1 cellular context compared by ENCODE assay signal in genomic region chr14:65132855-65133254, GRCh38.
A peak's percentile ranks its signal among the peaks of the same experiment; 100 is the strongest.
TF ChIP-seq lines count a peak whose summit lies in the region.

No MANE protein-coding gene starts in this region.

TF ChIP-seq in HepG2, 621 proteins besides CTCF, POLR2A, EP300 and RAD21 (continued from another document and continues in another):
- no peak for TF ChIP-seq ZNF646 (CRISPR knock-in tag; IDR thresholded peaks at IDR 0.05)
- no peak for TF ChIP-seq ZNF788 (CRISPR knock-in tag; IDR thresholded peaks at IDR 0.05; ENCODE audit: borderline replicate concordance)
- no peak for TF ChIP-seq SNRNP70 (IDR thresholded peaks at IDR 0.05; ENCODE audit: low read depth, low read length)
- peak; percentile 52; the same call in 1 of the 2 replicates for TF ChIP-seq HNF4A (CRISPR knock-in tag; IDR thresholded peaks at IDR 0.05)
- TF ChIP-seq ZNF557 (CRISPR knock-in tag; IDR thresholded peaks at IDR 0.05) = no peak
- no peak for TF ChIP-seq TFDP1 (CRISPR knock-in tag; IDR thresholded peaks at IDR 0.05; ENCODE audit: borderline replicate concordance)
- TF ChIP-seq GATA4 (IDR thresholded peaks at IDR 0.05; ENCODE audit: borderline replicate concordance, low read depth) = no peak
- no peak for TF ChIP-seq CREB3 (CRISPR knock-in tag; IDR thresholded peaks at IDR 0.05)
- TF ChIP-seq SOX6 (IDR thresholded peaks at IDR 0.05) = no peak
- peak; percentile 52; the same call in 1 of the 2 replicates for TF ChIP-seq SOX6 (CRISPR knock-in tag; IDR thresholded peaks at IDR 0.05)
- TF ChIP-seq PHF21A (CRISPR knock-in tag; IDR thresholded peaks at IDR 0.05) = peak; percentile 47
- TF ChIP-seq CAMTA2 (CRISPR knock-in tag; IDR thresholded peaks at IDR 0.05; ENCODE audit: borderline replicate concordance) = no peak
- TF ChIP-seq HMG20A (CRISPR knock-in tag; IDR thresholded peaks at IDR 0.05; ENCODE audit: borderline replicate concordance) = no peak
- TF ChIP-seq ZNF460 (CRISPR knock-in tag; IDR thresholded peaks at IDR 0.05; ENCODE audit: borderline replicate concordance) = peak; percentile 91
- TF ChIP-seq HOXA9 (CRISPR knock-in tag; IDR thresholded peaks at IDR 0.05; ENCODE audit: borderline replicate concordance) = no peak
- TF ChIP-seq AHDC1 (CRISPR knock-in tag; IDR thresholded peaks at IDR 0.05; ENCODE audit: borderline replicate concordance) = peak; percentile 30; the same call in 1 of the 2 replicates
- TF ChIP-seq ARID5B (CRISPR knock-in tag; IDR thresholded peaks at IDR 0.05) = peak; percentile 62; the same call in 1 of the 2 replicates
- TF ChIP-seq KMT2B (CRISPR knock-in tag; IDR thresholded peaks at IDR 0.05) = no peak
- TF ChIP-seq PITX1 (CRISPR knock-in tag; IDR thresholded peaks at IDR 0.05) = peak; percentile 40; the same call in 1 of the 2 replicates
- TF ChIP-seq ZNF546 (CRISPR knock-in tag; conservative IDR thresholded peaks at IDR 0.05) = no peak
- no peak for TF ChIP-seq ZFYVE20 (CRISPR knock-in tag; IDR thresholded peaks at IDR 0.05; ENCODE audit: borderline replicate concordance, low read depth)
- no peak for TF ChIP-seq HNF4G (IDR thresholded peaks at IDR 0.05; ENCODE audit: borderline replicate concordance, low read depth, low read length)
- no peak for TF ChIP-seq HNF4G (CRISPR knock-in tag; IDR thresholded peaks at IDR 0.05; ENCODE audit: borderline replicate concordance, low read depth)
- TF ChIP-seq ZMYM3 (CRISPR knock-in tag; IDR thresholded peaks at IDR 0.05) = peak; percentile 78
- TF ChIP-seq CBX1 (IDR thresholded peaks at IDR 0.05; ENCODE audit: low read depth) = no peak
- no peak for TF ChIP-seq RFXANK (CRISPR knock-in tag; IDR thresholded peaks at IDR 0.05)
- TF ChIP-seq ZNF773 (CRISPR knock-in tag; IDR thresholded peaks at IDR 0.05; ENCODE audit: borderline replicate concordance) = no peak
- TF ChIP-seq POLR2AphosphoS5 (IDR thresholded peaks at IDR 0.05; ENCODE audit: low read depth, low read length) = no peak
- no peak for TF ChIP-seq NFKB2 (CRISPR knock-in tag; IDR thresholded peaks at IDR 0.05; ENCODE audit: borderline replicate concordance)
- no peak for TF ChIP-seq ZNF550 (CRISPR knock-in tag; IDR thresholded peaks at IDR 0.05; ENCODE audit: borderline replicate concordance)
- TF ChIP-seq ZBTB44 (CRISPR knock-in tag; IDR thresholded peaks at IDR 0.05) = no peak
- TF ChIP-seq SOX13 (IDR thresholded peaks at IDR 0.05) = no peak
- TF ChIP-seq SOX13 (CRISPR knock-in tag; conservative IDR thresholded peaks at IDR 0.05 in 1 of 2, IDR thresholded peaks at IDR 0.05 in 1 of 2) = peak in 1 of 2 experiments; percentile 49; a peak in 1 of 4 replicates
- 0 out of 2 replicates have a peak, but pooled peaks have one; percentile 19 for TF ChIP-seq ZGPAT (CRISPR knock-in tag; IDR thresholded peaks at IDR 0.05)
- no peak for TF ChIP-seq PCBP1 (IDR thresholded peaks at IDR 0.05; ENCODE audit: borderline replicate concordance, low read depth, low read length)
- TF ChIP-seq KDM2A (CRISPR knock-in tag; IDR thresholded peaks at IDR 0.05; ENCODE audit: borderline replicate concordance, low read depth) = no peak
- no peak for TF ChIP-seq HBP1 (CRISPR knock-in tag; IDR thresholded peaks at IDR 0.05; ENCODE audit: low read depth)
